In the genomic region with DNA sequence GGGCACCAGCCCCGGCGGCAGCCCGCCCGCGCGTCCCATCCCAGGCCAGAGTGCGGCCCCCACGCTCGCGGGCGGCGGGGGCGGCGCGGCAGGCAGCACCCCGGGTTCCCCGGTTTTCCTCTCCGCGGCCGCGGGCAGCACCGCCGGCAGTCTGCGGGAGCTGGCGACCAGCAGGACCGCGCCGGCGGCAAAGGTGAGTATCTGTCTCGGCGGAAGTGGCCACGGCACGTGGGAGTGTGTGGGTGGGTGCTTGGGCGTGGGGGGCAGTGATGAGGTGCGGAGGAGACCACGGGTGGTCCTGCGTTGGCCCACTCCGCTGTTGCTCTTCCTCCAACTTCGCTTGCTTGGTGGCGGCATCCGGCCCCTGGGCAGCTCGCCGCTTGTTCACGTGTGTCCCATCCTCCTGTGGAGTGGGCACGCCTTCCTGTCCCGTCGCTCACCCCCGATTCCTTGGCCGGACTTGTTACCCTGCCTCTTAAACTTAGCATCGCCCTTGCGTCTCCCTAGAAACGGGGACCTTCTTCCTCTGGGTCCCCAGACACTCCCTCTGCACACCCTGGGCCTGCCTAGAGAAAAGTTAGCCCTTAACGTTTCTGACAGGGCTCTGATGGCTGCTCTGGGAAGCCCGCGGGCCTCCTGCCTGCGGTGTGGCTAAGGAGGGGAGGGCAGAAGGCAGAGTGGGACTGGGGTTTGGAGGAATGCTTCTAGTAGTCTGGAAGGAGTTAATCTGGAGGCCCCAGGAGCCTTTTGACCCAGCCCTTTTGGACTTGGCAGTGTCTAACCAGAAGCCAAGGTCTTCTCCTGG, we compare ENCODE assay signal across 8 cellular contexts. TPM values are rescaled to one million over a fixed set of nuclear protein-coding genes. Genes with fewer than 3 reads are reported as not detected.
A peak's percentile ranks its signal among the peaks of the same experiment; 100 is the strongest.
DNase-seq lines count a peak whose midpoint lies in the region; ATAC-seq and TF ChIP-seq lines count a peak whose summit lies in the region.

No MANE protein-coding gene starts in this region.

- CTCF ChIA-PET in activated CD4-positive, alpha-beta T cell treated with anti-CD3 and anti-CD28 coated beads for 36 hours (lab: Charles Lee), result interaction anchor here (0.5 to 1.1 kb wide), 5 partner anchors 20 to 351 kb away, joined by 3 read pairs; no protein-coding TSS in a partner anchor

- peaks cover 36% of the 10 kb centered on the region for H3K4me1 Mint-ChIP-seq in activated CD4-positive, alpha-beta T cell treated with anti-CD3 and anti-CD28 coated beads for 36 hours

- POLR2A ChIA-PET in activated CD4-positive, alpha-beta T cell treated with anti-CD3 and anti-CD28 coated beads for 36 hours (lab: Charles Lee), result no interaction called here

- H3K27ac Mint-ChIP-seq in activated CD4-positive, alpha-beta T cell treated with anti-CD3 and anti-CD28 coated beads for 36 hours, result peak overlapping the region; percentile 72

- DNase-seq in activated CD4-positive, alpha-beta T cell treated with anti-CD3 and anti-CD28 coated beads for 36 hours, result peak; percentile 48
- DNase-seq in activated CD4-positive, alpha-beta T cell treated with anti-CD3 and anti-CD28 coated beads for 1 hour, result no peak
- DNase-seq in adrenal gland, result peak; percentile 29 to 73 (median 50)
- DNase-seq in left lobe of liver (ENCODE audit: low spot score), result peak; percentile 42
- DNase-seq in SKM-1 treated with dmso at 0.1 percent for 144 hours (lab: John Stamatoyannopoulos, UW; ENCODE audit: unreplicated experiment), result no peak
- DNase-seq in HT-29 (ENCODE audit: low spot score), result no peak
- DNase-seq in SW480 (ENCODE audit: low spot score), result no peak

- H3K4me3 ChIP-seq in adrenal gland, result peak overlapping the region; percentile 35 to 99 (median 67)
- H3K4me3 ChIP-seq in stomach smooth muscle (ENCODE audit: low read length in 2 of 2), result peak overlapping the region; percentile 73 to 84

- peaks cover 3% of the 10 kb centered on the region for H3K36me3 Mint-ChIP-seq in activated CD4-positive, alpha-beta T cell treated with anti-CD3 and anti-CD28 coated beads for 36 hours (ENCODE audit: low read depth)

- no peak for TF ChIP-seq POLR2A in adrenal gland (IDR thresholded peaks at IDR 0.05)

- no peaks in the 10 kb centered on the region for H3K9me3 Mint-ChIP-seq in activated CD4-positive, alpha-beta T cell treated with anti-CD3 and anti-CD28 coated beads for 36 hours (ENCODE audit: low read depth)

- H3K36me3 ChIP-seq in adrenal gland (replicated peaks in 1 of 2), result no peaks in the 10 kb centered on the region
- no peaks in the 10 kb centered on the region for H3K36me3 ChIP-seq in stomach smooth muscle (ENCODE audit: control insufficient read depth in 2 of 2, insufficient read depth in 2 of 2, low read length in 2 of 2)

- H3K9ac ChIP-seq in stomach smooth muscle (ENCODE audit: low read length in 2 of 2), result peak overlapping the region; percentile 47 to 74

- ATAC-seq in activated CD4-positive, alpha-beta T cell treated with anti-CD3 and anti-CD28 coated beads for 36 hours, result no peak
- no peak for ATAC-seq in left lobe of liver

- peak overlapping the region in 4 of 5 donors; percentile 26 to 96 (median 80) for H3K27ac ChIP-seq in adrenal gland
- H3K27ac ChIP-seq in stomach smooth muscle (ENCODE audit: low read length), result no peak overlapping the region

- no peaks in the 10 kb centered on the region for H3K27me3 ChIP-seq in adrenal gland
- no peaks in the 10 kb centered on the region for H3K27me3 ChIP-seq in stomach smooth muscle (ENCODE audit: control insufficient read depth in 1 of 2, insufficient read depth in 2 of 2, low read length in 2 of 2)

- H3K4me1 ChIP-seq in adrenal gland (replicated peaks in 1 of 2) (peaks cover 8 to 41% of the 10 kb centered on the region in 2 donors), stomach smooth muscle (ENCODE audit: control insufficient read depth, insufficient read depth, low read length) (peaks cover 27% of the 10 kb centered on the region)

- peaks cover 18% of the 10 kb centered on the region for H3K27me3 Mint-ChIP-seq in activated CD4-positive, alpha-beta T cell treated with anti-CD3 and anti-CD28 coated beads for 36 hours

- TF ChIP-seq CTCF in adrenal gland (IDR thresholded peaks at IDR 0.05), result no peak

- intact Hi-C loops in activated CD4-positive, alpha-beta T cell treated with anti-CD3 and anti-CD28 coated beads for 36 hours (cut with DNase I, micrococcal nuclease), result loop anchor here (2.0 to 5.0 kb wide), 7 partner anchors 82 to 482 kb away; partner anchors contain the start of genes SEPTIN10 (in 1 of the 2) and SOWAHC (in 1 of the 2)
- intact Hi-C loops in adrenal gland (cut with DNase I), result loop anchor here (5.0 to 10.0 kb wide), 5 partner anchors 57 to 382 kb away; no protein-coding TSS in a partner anchor

- no peaks in the 10 kb centered on the region for H3K9me3 ChIP-seq in adrenal gland (replicated peaks in 1 of 3)
- no peaks in the 10 kb centered on the region for H3K9me3 ChIP-seq in stomach smooth muscle (ENCODE audit: control insufficient read depth in 2 of 2, low read length in 2 of 2)

- peak overlapping the region; percentile 79 for H3K4me3 Mint-ChIP-seq in activated CD4-positive, alpha-beta T cell treated with anti-CD3 and anti-CD28 coated beads for 36 hours

- WGBS in adrenal gland, 4 donors, result 14 to 38% (median 19%) methylated on average over 15 to 56 of the region's 56 CpGs

RNA-seq across cellular contexts. Expression of gene SH3RF3, which starts 1.1 kb away (rescaled TPM):
- total RNA-seq in activated CD4-positive, alpha-beta T cell treated with anti-CD3 and anti-CD28 coated beads for 36 hours, result 1 to 10 TPM; 1.4 TPM
- total RNA-seq in adrenal gland (10 to 100 TPM in 6 of 8 donors, 1 to 10 TPM in 2; 9.5 to 19.1 (median 15.8) TPM), left lobe of liver (1.1 TPM)
- polyA plus RNA-seq in adrenal gland, result 10 to 100 TPM in 2 of 3 donors, 1 to 10 TPM in 1; 4.2 to 14.2 (median 10.0) TPM
- total RNA-seq in HT-29 (2014; rRNA removed; shearing (Covaris generic)), result 0.05 and 0.16 TPM in 2 replicates

Comparison
In these comparisons a context has a peak if more than half of its experiments do, and no peak if none do; other contexts are left out.
1. DNase-seq: peak in activated CD4-positive, alpha-beta T cell treated with anti-CD3 and anti-CD28 coated beads for 36 hours (single experiment), adrenal gland (7 of 7) and left lobe of liver (single experiment); none in activated CD4-positive, alpha-beta T cell treated with anti-CD3 and anti-CD28 coated beads for 1 hour (single experiment), SKM-1 treated with dmso at 0.1 percent for 144 hours (single experiment), HT-29 (single experiment) and SW480 (single experiment).